Comparison of ENCODE assay signal across 2 cellular contexts in the genomic region with DNA sequence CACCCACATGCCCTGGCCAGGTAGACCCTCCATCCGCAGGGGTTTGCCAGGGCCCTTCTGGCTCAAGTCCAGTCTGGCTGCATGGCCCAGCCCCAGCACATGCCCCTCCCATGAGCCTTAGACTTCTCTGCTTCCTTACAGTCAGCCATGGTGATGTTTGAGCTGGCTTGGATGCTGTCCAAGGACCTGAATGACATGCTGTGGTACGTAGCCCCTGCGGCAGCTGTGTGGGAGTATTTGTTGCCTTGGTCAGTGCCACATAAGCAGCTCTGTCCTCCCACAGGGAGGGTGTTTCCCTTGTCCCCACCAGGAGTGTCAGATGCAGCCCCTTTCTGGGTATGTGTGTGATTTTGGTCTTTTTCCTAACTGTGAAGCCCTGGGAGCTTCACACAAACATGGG.
TF ChIP-seq lines count a peak whose summit lies in the region.

No MANE protein-coding gene starts in this region.

TF ChIP-seq in PFSK-1, 5 proteins besides CTCF, POLR2A, EP300 and RAD21:
- TF ChIP-seq TAF1 (IDR thresholded peaks at IDR 0.05; ENCODE audit: borderline replicate concordance, insufficient read depth, low read length) = no peak
- peak; percentile 95 for TF ChIP-seq FOXP2 (optimal IDR thresholded peaks at IDR 0.05; ENCODE audit: borderline replicate concordance, extremely low read depth, extremely low read length, insufficient read depth)
- no peak for TF ChIP-seq POLR2AphosphoS5 (IDR thresholded peaks at IDR 0.05; ENCODE audit: low read depth, low read length)
- TF ChIP-seq, protein P1, sequence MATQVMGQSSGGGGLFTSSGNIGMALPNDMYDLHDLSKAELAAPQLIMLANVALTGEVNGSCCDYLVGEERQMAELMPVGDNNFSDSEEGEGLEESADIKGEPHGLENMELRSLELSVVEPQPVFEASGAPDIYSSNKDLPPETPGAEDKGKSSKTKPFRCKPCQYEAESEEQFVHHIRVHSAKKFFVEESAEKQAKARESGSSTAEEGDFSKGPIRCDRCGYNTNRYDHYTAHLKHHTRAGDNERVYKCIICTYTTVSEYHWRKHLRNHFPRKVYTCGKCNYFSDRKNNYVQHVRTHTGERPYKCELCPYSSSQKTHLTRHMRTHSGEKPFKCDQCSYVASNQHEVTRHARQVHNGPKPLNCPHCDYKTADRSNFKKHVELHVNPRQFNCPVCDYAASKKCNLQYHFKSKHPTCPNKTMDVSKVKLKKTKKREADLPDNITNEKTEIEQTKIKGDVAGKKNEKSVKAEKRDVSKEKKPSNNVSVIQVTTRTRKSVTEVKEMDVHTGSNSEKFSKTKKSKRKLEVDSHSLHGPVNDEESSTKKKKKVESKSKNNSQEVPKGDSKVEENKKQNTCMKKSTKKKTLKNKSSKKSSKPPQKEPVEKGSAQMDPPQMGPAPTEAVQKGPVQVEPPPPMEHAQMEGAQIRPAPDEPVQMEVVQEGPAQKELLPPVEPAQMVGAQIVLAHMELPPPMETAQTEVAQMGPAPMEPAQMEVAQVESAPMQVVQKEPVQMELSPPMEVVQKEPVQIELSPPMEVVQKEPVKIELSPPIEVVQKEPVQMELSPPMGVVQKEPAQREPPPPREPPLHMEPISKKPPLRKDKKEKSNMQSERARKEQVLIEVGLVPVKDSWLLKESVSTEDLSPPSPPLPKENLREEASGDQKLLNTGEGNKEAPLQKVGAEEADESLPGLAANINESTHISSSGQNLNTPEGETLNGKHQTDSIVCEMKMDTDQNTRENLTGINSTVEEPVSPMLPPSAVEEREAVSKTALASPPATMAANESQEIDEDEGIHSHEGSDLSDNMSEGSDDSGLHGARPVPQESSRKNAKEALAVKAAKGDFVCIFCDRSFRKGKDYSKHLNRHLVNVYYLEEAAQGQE (IDR thresholded peaks at IDR 0.05; ENCODE audit: insufficient read depth in 1 of 2, low read depth in 2 of 2, low read length in 2 of 2) = no peak
TF ChIP-seq in PFSK-1: peak in this region for 1.

TF ChIP-seq in H1, 55 proteins besides CTCF, POLR2A, EP300 and RAD21:
- TF ChIP-seq, protein P2, sequence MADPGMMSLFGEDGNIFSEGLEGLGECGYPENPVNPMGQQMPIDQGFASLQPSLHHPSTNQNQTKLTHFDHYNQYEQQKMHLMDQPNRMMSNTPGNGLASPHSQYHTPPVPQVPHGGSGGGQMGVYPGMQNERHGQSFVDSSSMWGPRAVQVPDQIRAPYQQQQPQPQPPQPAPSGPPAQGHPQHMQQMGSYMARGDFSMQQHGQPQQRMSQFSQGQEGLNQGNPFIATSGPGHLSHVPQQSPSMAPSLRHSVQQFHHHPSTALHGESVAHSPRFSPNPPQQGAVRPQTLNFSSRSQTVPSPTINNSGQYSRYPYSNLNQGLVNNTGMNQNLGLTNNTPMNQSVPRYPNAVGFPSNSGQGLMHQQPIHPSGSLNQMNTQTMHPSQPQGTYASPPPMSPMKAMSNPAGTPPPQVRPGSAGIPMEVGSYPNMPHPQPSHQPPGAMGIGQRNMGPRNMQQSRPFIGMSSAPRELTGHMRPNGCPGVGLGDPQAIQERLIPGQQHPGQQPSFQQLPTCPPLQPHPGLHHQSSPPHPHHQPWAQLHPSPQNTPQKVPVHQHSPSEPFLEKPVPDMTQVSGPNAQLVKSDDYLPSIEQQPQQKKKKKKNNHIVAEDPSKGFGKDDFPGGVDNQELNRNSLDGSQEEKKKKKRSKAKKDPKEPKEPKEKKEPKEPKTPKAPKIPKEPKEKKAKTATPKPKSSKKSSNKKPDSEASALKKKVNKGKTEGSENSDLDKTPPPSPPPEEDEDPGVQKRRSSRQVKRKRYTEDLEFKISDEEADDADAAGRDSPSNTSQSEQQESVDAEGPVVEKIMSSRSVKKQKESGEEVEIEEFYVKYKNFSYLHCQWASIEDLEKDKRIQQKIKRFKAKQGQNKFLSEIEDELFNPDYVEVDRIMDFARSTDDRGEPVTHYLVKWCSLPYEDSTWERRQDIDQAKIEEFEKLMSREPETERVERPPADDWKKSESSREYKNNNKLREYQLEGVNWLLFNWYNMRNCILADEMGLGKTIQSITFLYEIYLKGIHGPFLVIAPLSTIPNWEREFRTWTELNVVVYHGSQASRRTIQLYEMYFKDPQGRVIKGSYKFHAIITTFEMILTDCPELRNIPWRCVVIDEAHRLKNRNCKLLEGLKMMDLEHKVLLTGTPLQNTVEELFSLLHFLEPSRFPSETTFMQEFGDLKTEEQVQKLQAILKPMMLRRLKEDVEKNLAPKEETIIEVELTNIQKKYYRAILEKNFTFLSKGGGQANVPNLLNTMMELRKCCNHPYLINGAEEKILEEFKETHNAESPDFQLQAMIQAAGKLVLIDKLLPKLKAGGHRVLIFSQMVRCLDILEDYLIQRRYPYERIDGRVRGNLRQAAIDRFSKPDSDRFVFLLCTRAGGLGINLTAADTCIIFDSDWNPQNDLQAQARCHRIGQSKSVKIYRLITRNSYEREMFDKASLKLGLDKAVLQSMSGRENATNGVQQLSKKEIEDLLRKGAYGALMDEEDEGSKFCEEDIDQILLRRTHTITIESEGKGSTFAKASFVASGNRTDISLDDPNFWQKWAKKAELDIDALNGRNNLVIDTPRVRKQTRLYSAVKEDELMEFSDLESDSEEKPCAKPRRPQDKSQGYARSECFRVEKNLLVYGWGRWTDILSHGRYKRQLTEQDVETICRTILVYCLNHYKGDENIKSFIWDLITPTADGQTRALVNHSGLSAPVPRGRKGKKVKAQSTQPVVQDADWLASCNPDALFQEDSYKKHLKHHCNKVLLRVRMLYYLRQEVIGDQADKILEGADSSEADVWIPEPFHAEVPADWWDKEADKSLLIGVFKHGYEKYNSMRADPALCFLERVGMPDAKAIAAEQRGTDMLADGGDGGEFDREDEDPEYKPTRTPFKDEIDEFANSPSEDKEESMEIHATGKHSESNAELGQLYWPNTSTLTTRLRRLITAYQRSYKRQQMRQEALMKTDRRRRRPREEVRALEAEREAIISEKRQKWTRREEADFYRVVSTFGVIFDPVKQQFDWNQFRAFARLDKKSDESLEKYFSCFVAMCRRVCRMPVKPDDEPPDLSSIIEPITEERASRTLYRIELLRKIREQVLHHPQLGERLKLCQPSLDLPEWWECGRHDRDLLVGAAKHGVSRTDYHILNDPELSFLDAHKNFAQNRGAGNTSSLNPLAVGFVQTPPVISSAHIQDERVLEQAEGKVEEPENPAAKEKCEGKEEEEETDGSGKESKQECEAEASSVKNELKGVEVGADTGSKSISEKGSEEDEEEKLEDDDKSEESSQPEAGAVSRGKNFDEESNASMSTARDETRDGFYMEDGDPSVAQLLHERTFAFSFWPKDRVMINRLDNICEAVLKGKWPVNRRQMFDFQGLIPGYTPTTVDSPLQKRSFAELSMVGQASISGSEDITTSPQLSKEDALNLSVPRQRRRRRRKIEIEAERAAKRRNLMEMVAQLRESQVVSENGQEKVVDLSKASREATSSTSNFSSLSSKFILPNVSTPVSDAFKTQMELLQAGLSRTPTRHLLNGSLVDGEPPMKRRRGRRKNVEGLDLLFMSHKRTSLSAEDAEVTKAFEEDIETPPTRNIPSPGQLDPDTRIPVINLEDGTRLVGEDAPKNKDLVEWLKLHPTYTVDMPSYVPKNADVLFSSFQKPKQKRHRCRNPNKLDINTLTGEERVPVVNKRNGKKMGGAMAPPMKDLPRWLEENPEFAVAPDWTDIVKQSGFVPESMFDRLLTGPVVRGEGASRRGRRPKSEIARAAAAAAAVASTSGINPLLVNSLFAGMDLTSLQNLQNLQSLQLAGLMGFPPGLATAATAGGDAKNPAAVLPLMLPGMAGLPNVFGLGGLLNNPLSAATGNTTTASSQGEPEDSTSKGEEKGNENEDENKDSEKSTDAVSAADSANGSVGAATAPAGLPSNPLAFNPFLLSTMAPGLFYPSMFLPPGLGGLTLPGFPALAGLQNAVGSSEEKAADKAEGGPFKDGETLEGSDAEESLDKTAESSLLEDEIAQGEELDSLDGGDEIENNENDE (IDR thresholded peaks at IDR 0.05; ENCODE audit: insufficient replicate concordance, low read length) = no peak
- TF ChIP-seq RNF2 (IDR thresholded peaks at IDR 0.05; ENCODE audit: borderline replicate concordance, low read depth, low read length, missing control alignments, poor library complexity, severe bottlenecking) = no peak
- TF ChIP-seq SP1 (IDR thresholded peaks at IDR 0.05; ENCODE audit: low read depth, low read length) = no peak
- no peak for TF ChIP-seq TAF1 (IDR thresholded peaks at IDR 0.05; ENCODE audit: low read depth, low read length)
- TF ChIP-seq, protein P3, sequence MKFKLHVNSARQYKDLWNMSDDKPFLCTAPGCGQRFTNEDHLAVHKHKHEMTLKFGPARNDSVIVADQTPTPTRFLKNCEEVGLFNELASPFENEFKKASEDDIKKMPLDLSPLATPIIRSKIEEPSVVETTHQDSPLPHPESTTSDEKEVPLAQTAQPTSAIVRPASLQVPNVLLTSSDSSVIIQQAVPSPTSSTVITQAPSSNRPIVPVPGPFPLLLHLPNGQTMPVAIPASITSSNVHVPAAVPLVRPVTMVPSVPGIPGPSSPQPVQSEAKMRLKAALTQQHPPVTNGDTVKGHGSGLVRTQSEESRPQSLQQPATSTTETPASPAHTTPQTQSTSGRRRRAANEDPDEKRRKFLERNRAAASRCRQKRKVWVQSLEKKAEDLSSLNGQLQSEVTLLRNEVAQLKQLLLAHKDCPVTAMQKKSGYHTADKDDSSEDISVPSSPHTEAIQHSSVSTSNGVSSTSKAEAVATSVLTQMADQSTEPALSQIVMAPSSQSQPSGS (IDR thresholded peaks at IDR 0.05; ENCODE audit: low read length) = no peak
- no peak for TF ChIP-seq POU5F1 (IDR thresholded peaks at IDR 0.05; ENCODE audit: low read depth, low read length)
- no peak for TF ChIP-seq RXRA (IDR thresholded peaks at IDR 0.05; ENCODE audit: insufficient read depth, low read depth, low read length)
- TF ChIP-seq CEBPB (IDR thresholded peaks at IDR 0.05; ENCODE audit: low read depth, low read length) = no peak
- TF ChIP-seq JUND (IDR thresholded peaks at IDR 0.05; ENCODE audit: low read length) = no peak
- no peak for TF ChIP-seq YY1 (IDR thresholded peaks at IDR 0.05; ENCODE audit: low read depth, low read length)
- TF ChIP-seq TCF12 (IDR thresholded peaks at IDR 0.05; ENCODE audit: low read depth, low read length) = no peak
- TF ChIP-seq CTBP2 (IDR thresholded peaks at IDR 0.05; ENCODE audit: borderline replicate concordance, insufficient read depth, insufficient read length, low read length) = no peak
- TF ChIP-seq, protein P4, sequence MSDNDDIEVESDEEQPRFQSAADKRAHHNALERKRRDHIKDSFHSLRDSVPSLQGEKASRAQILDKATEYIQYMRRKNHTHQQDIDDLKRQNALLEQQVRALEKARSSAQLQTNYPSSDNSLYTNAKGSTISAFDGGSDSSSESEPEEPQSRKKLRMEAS (IDR thresholded peaks at IDR 0.05) = no peak
